In genomic region chr11:64225608-64226506, GRCh38 we compare ENCODE assay signal across 8 cellular contexts. TPM values are rescaled to one million over a fixed set of nuclear protein-coding genes. Genes with fewer than 3 reads are reported as not detected.
A peak's percentile ranks its signal among the peaks of the same experiment; 100 is the strongest.
DNase-seq lines count a peak whose midpoint lies in the region; ATAC-seq, FAIRE-seq and TF ChIP-seq lines count a peak whose summit lies in the region.

NUDT22 (plus strand) TSS chr11:64226274; CDS start chr11:64226653, 379 bp downstream.
TRPT1 (minus strand) TSS chr11:64226186; CDS start chr11:64225860, 326 bp downstream.

- TF ChIP-seq POLR2A in GM12892 (IDR thresholded peaks at IDR 0.05; ENCODE audit: low read depth, low read length): peak; percentile 77; the same call in 1 of the 2 replicates

- peak; percentile 92 for FAIRE-seq in GM12892 (lab: Jason Lieb, UNC)

- DNase-seq in GM12892 (ENCODE audit: insufficient read length): peak; percentile 96
- DNase-seq in NCI-H446 treated with DMSO at 0.1 percent for 48 hours (lab: John Stamatoyannopoulos, UW): peak; percentile 52
- peak; percentile 83 for DNase-seq in activated CD4-positive, alpha-beta T cell treated with anti-CD3 and anti-CD28 coated beads for 1 hour
- DNase-seq in cerebellum (ENCODE audit: low spot score): peak; percentile 95
- DNase-seq in kidney glomerular epithelial cell (lab: John Stamatoyannopoulos, UW): peak; percentile 41
- DNase-seq in stimulated activated CD4-positive, alpha-beta T cell treated with anti-CD3 and anti-CD28 coated beads, Interleukin-15, amount 100 ng/mL, for 48 hours (ENCODE audit: low read depth in 2 of 2): peak; percentile 83 to 95

- peak; percentile 35 for ATAC-seq in HG03039 (IDR thresholded peaks at IDR 0.05; ENCODE audit: unreplicated experiment)
- ATAC-seq in GM18517 (IDR thresholded peaks at IDR 0.05; ENCODE audit: unreplicated experiment): no peak

RNA-seq across cellular contexts. Expression of gene NUDT22, which starts in this region (rescaled TPM):
- 32.2 TPM for polyA plus RNA-seq in GM12892 (2012; ENCODE audit: missing spikeins)
- total RNA-seq in cerebellum: 12.4 TPM

RNA-seq across cellular contexts. Expression of gene TRPT1, which starts in this region (rescaled TPM):
- polyA plus RNA-seq in GM12892 (2012; ENCODE audit: missing spikeins): 49.2 TPM
- total RNA-seq in cerebellum: 10.3 TPM

Comparison
In these comparisons a context has a peak if more than half of its experiments do, and no peak if none do; other contexts are left out.
1. DNase-seq: peak in every context shown above with its lines; median percentile 96 in GM12892; 95 in cerebellum; 89 in stimulated activated CD4-positive, alpha-beta T cell treated with anti-CD3 and anti-CD28 coated beads, Interleukin-15, amount 100 ng/mL, for 48 hours; 83 in activated CD4-positive, alpha-beta T cell treated with anti-CD3 and anti-CD28 coated beads for 1 hour; 52 in NCI-H446 treated with DMSO at 0.1 percent for 48 hours; 41 in kidney glomerular epithelial cell.